8 cellular contexts compared by ENCODE assay signal in the genomic region with DNA sequence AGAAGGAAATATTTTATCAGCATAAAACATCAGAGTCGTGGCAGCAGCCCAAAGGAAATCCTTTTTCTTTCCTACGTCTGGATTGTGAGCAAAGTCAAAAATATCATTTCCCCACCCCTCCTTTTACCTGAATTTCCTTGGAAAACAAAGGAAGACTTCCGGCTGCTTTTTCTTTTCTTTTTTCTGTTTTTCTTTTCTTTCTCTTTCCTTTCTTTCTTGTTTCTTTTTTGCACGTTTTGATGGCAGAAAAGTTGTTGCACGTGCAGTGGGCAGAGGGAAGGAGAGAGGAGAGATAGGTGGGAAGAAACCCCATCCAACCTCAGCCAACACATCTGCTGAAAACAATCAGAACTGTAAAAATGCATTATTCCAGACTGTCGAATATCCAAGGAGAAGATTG. TPM values are rescaled to one million over a fixed set of nuclear protein-coding genes. Genes with fewer than 3 reads are reported as not detected.
DNase-seq lines count a peak whose midpoint lies in the region; ATAC-seq, FAIRE-seq and TF ChIP-seq lines count a peak whose summit lies in the region.

No MANE protein-coding gene starts in this region.

- no peak for ATAC-seq in activated T-helper 17 cell treated with anti-CD3 and anti-CD28 coated beads, Interleukin-2, amount 50 U/mL, for 72 hours (replicated peaks)
- no peak for ATAC-seq in stimulated activated memory B cell treated with anti-CD40 and anti-IgM and Interleukin-4, amounts not matched to agents 10 μg/mL and 1 μg/mL and 100 μg/mL, for 72 hours
- ATAC-seq in GM18502 (IDR thresholded peaks at IDR 0.05; ENCODE audit: poor library complexity, unreplicated experiment), result no peak

- peaks cover 19% of the 10 kb centered on the region for H3K36me3 Mint-ChIP-seq in activated T-helper 17 cell treated with anti-CD3 and anti-CD28 coated beads, Interleukin-2, amount 50 U/mL, for 72 hours (ENCODE audit: low read depth)
- H3K36me3 Mint-ChIP-seq in stimulated activated memory B cell treated with anti-CD40 and anti-IgM and Interleukin-4, amounts not matched to agents 10 μg/mL and 1 μg/mL and 100 μg/mL, for 72 hours, result peaks cover 19% of the 10 kb centered on the region

- FAIRE-seq in urothelium cell line (lab: Jason Lieb, UNC), result no peak

- CTCF ChIA-PET in HEK293T (lab: Yijun Ruan, JAX), result no interaction called here

- DNase-seq in HEK293T (ENCODE audit: extremely low spot score) (no peak), DMS53 treated with DMSO at 0.1 percent for 48 hours (lab: John Stamatoyannopoulos, UW; ENCODE audit: unreplicated experiment) (no peak), urothelium cell line (ENCODE audit: low spot score) (no peak)
- DNase-seq in stimulated activated CD4-positive, alpha-beta T cell treated with anti-CD3 and anti-CD28 coated beads, Interleukin-2, amount 100 ng/mL, for 48 hours, result no peak

- no peaks in the 10 kb centered on the region for H3K9me3 ChIP-seq in iPS-20b (ENCODE audit: insufficient read depth, low read depth, low read length)

- peaks cover 5% of the 10 kb centered on the region for H3K4me1 Mint-ChIP-seq in activated T-helper 17 cell treated with anti-CD3 and anti-CD28 coated beads, Interleukin-2, amount 50 U/mL, for 72 hours
- peaks cover 60% of the 10 kb centered on the region for H3K4me1 Mint-ChIP-seq in stimulated activated memory B cell treated with anti-CD40 and anti-IgM and Interleukin-4, amounts not matched to agents 10 μg/mL and 1 μg/mL and 100 μg/mL, for 72 hours

- H3K4me3 Mint-ChIP-seq in activated T-helper 17 cell treated with anti-CD3 and anti-CD28 coated beads, Interleukin-2, amount 50 U/mL, for 72 hours, result peak overlapping the region; percentile 91
- H3K4me3 Mint-ChIP-seq in stimulated activated memory B cell treated with anti-CD40 and anti-IgM and Interleukin-4, amounts not matched to agents 10 μg/mL and 1 μg/mL and 100 μg/mL, for 72 hours, result peak overlapping the region; percentile 88

- H3K27me3 ChIP-seq in iPS-20b (ENCODE audit: insufficient read depth, low read length), result peaks cover 16% of the 10 kb centered on the region; the same call in 1 of the 2 replicates

- POLR2A ChIA-PET in HEK293T (lab: Yijun Ruan, JAX), result interaction anchor here (0.7 to 1.6 kb wide), 6 partner anchors 11 to 149 kb away, joined by 3 to 7 read pairs (median 4); a partner anchor contains a TSS

- no peaks in the 10 kb centered on the region for H3K36me3 ChIP-seq in iPS-20b (ENCODE audit: insufficient read depth, low read depth, low read length)

- peak overlapping the region; percentile 75 for H3K4me3 ChIP-seq in iPS-20b (ENCODE audit: low read length)

- H3K9ac ChIP-seq in iPS-20b (ENCODE audit: low read depth, low read length), result peak overlapping the region; percentile 87

- H3K9me3 Mint-ChIP-seq in activated T-helper 17 cell treated with anti-CD3 and anti-CD28 coated beads, Interleukin-2, amount 50 U/mL, for 72 hours, result no peaks in the 10 kb centered on the region
- H3K9me3 Mint-ChIP-seq in stimulated activated memory B cell treated with anti-CD40 and anti-IgM and Interleukin-4, amounts not matched to agents 10 μg/mL and 1 μg/mL and 100 μg/mL, for 72 hours, result no peaks in the 10 kb centered on the region

- H3K27me3 Mint-ChIP-seq in activated T-helper 17 cell treated with anti-CD3 and anti-CD28 coated beads, Interleukin-2, amount 50 U/mL, for 72 hours, result peaks cover 42% of the 10 kb centered on the region
- H3K27me3 Mint-ChIP-seq in stimulated activated memory B cell treated with anti-CD40 and anti-IgM and Interleukin-4, amounts not matched to agents 10 μg/mL and 1 μg/mL and 100 μg/mL, for 72 hours, result no peaks in the 10 kb centered on the region

- H3K27ac Mint-ChIP-seq in activated T-helper 17 cell treated with anti-CD3 and anti-CD28 coated beads, Interleukin-2, amount 50 U/mL, for 72 hours, result peak overlapping the region; percentile 82
- peak overlapping the region; percentile 88 for H3K27ac Mint-ChIP-seq in stimulated activated memory B cell treated with anti-CD40 and anti-IgM and Interleukin-4, amounts not matched to agents 10 μg/mL and 1 μg/mL and 100 μg/mL, for 72 hours

- H3K27ac ChIP-seq in iPS-20b (ENCODE audit: low read length), result peak overlapping the region; percentile 27

- H3K4me1 ChIP-seq in iPS-20b (ENCODE audit: insufficient read depth, low read length), result peaks cover 5% of the 10 kb centered on the region; the same call in 1 of the 2 replicates

TF ChIP-seq in HEK293T, 16 proteins besides CTCF, POLR2A, EP300 and RAD21:
- TF ChIP-seq FOXA1 (IDR thresholded peaks at IDR 0.05), result no peak
- TF ChIP-seq L3MBTL2 (conservative IDR thresholded peaks at IDR 0.05), result peak; percentile 59
TF ChIP-seq in HEK293T: peak in this region for 1.

RNA-seq across cellular contexts. Expression of a gene that starts 0.5 kb away (rescaled TPM):
- 10 to 100 TPM; 29.3 to 30.1 TPM for total RNA-seq in activated T-helper 17 cell treated with anti-CD3 and anti-CD28 coated beads, Interleukin-2, amount 50 U/mL, for 72 hours
